Comparison of ENCODE assay signal across 34 cellular contexts in the genomic region with DNA sequence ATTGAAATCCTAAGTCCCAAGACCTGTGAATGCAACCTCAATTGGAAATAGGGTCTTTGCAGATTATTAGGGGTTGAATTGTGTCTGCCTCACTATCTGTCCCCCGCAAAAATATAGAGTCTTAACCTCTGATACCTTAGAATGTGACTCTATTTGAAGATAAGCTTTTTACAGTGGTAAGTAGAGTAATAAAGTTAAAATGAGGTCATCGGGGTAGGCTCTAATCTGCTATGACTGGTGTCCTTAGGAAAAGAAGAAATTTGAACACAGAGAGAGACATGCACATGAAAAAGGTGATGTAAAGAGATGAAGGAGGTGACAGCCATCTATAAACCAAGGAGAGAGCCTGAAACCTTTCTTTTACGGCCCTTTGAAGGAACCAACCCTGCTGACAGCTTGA.
"Had no signal": no experiment of that assay in that cellular context is flagged by ENCODE, and none has a peak within 500 bp of the region (broad histone marks: within the 10 kb centered on the region; RNA-seq: fewer than 3 reads in every experiment).

No MANE protein-coding gene starts in this region.

- H3K27me3 ChIP-seq: body of pancreas, brain microvascular endothelial cell, breast epithelium had no signal

- DNase-seq: activated B cell treated with CpG ODN at 0.5 μM for 24 hours; activated CD4-positive, alpha-beta memory T cell treated with anti-CD3 and anti-CD28 coated beads for 36 hours; activated CD4-positive, alpha-beta T cell treated with anti-CD3 and anti-CD28 coated beads for 4 hours; activated CD4-positive, alpha-beta T cell treated with anti-CD3 and anti-CD28 coated beads, Interleukin-2, amount 10 ng/mL, durations not matched to agents 24 days and 14 days; activated CD4-positive, alpha-beta T cell treated with anti-CD3 and anti-CD28 coated beads, Interleukin-2, amount 50 U/mL, for 1 hour; activated CD4-positive, alpha-beta T cell treated with anti-CD3 and anti-CD28 coated beads, Interleukin-2, amount 50 U/mL, for 4 hours; activated CD4-positive, CD25-positive, alpha-beta regulatory T cell treated with anti-CD3 and anti-CD28 coated beads, Interleukin-2, amount 50 U/mL, for 72 hours; activated CD8-positive, alpha-beta memory T cell treated with anti-CD3 and anti-CD28 coated beads, Interleukin-2, amount 50 U/mL, for 4 hours; activated CD8-positive, alpha-beta T cell treated with anti-CD3 and anti-CD28 coated beads for 36 hours; activated effector memory CD4-positive, alpha-beta T cell treated with anti-CD3 and anti-CD28 coated beads, Interleukin-2, amount 50 U/mL, for 16 hours; activated gamma-delta T cell treated with Interleukin-2 at 50 U/mL for 16 hours; activated naive CD4-positive, alpha-beta T cell; activated naive CD4-positive, alpha-beta T cell treated with anti-CD3 and anti-CD28 coated beads for 36 hours; activated naive CD4-positive, alpha-beta T cell treated with anti-CD3 and anti-CD28 coated beads, Interleukin-2, amount 50 U/mL, for 16 hours; activated naive CD8-positive, alpha-beta T cell treated with anti-CD3 and anti-CD28 coated beads for 36 hours; activated T-cell treated with anti-CD3 and anti-CD28 coated beads for 4 hours; activated T-cell treated with anti-CD3 and anti-CD28 coated beads, Interleukin-2, amount 50 U/mL, for 1 hour; activated T-cell treated with anti-CD3 and anti-CD28 coated beads, Interleukin-2, amount 50 U/mL, for 4 hours; adrenal gland; amniotic stem cell; aorta; body of pancreas; brain microvascular endothelial cell; central memory CD4-positive, alpha-beta T cell; T-helper 2 cell; T-helper 9 cell had no signal

- H3K4me3 ChIP-seq: adrenal gland, body of pancreas, breast epithelium had no signal

- H3K4me1 Mint-ChIP-seq: activated B cell treated with CpG ODN at 0.5 μM for 24 hours; activated CD4-positive, alpha-beta T cell treated with anti-CD3 and anti-CD28 coated beads, Interleukin-2, amount 10 ng/mL, durations not matched to agents 24 days and 14 days; activated naive CD8-positive, alpha-beta T cell treated with anti-CD3 and anti-CD28 coated beads for 36 hours; activated T-helper 17 cell treated with anti-CD3 and anti-CD28 coated beads, Interleukin-2, amount 50 U/mL, for 72 hours had no signal

- H3K4me1 ChIP-seq: adrenal gland, body of pancreas, breast epithelium had no signal

- H3K9me3 ChIP-seq: adrenal gland, body of pancreas had no signal

- H3K36me3 ChIP-seq: adrenal gland, brain microvascular endothelial cell, breast epithelium had no signal

- H3K27ac Mint-ChIP-seq: activated B cell treated with CpG ODN at 0.5 μM for 24 hours; activated CD4-positive, alpha-beta memory T cell treated with anti-CD3 and anti-CD28 coated beads for 36 hours; activated CD4-positive, alpha-beta T cell treated with anti-CD3 and anti-CD28 coated beads, Interleukin-2, amount 10 ng/mL, durations not matched to agents 24 days and 14 days; activated CD8-positive, alpha-beta T cell treated with anti-CD3 and anti-CD28 coated beads for 36 hours; activated naive CD4-positive, alpha-beta T cell treated with anti-CD3 and anti-CD28 coated beads for 36 hours; activated naive CD4-positive, alpha-beta T cell treated with anti-CD3 and anti-CD28 coated beads, Interleukin-2, amount 50 U/mL, for 72 hours; activated naive CD8-positive, alpha-beta T cell treated with anti-CD3 and anti-CD28 coated beads for 36 hours; activated T-cell treated with anti-CD3 and anti-CD28 coated beads, Interleukin-2, amount 50 U/mL, for 72 hours; activated T-helper 1 cell treated with anti-CD3 and anti-CD28 coated beads, Interleukin-12 subunit alpha, Interleukin-12 subunit beta, Interleukin-2, Interleukin-4 antibody, amounts not matched to agents 30 ng/mL and 10 ng/mL and 1 ng/mL, durations not matched to agents 14 hours and 24 hours and 36 hours; activated T-helper 17 cell treated with anti-CD3 and anti-CD28 coated beads, Interleukin-2, amount 50 U/mL, for 72 hours; T-helper 1 cell treated with Interleukin-12 subunit alpha and Interleukin-12 subunit beta and Interleukin-4 antibody, amounts not matched to agents 30 μg/mL and 1 μg/mL, for 36 hours; T-helper 2 cell treated with Interferon-gamma antibody and Interleukin-4, amounts not matched to agents 5 μg/mL and 100 μg/mL, for 36 hours had no signal

- H3K9me3 Mint-ChIP-seq: activated B cell treated with CpG ODN at 0.5 μM for 24 hours; activated CD4-positive, alpha-beta memory T cell treated with anti-CD3 and anti-CD28 coated beads for 36 hours; activated CD8-positive, alpha-beta T cell treated with anti-CD3 and anti-CD28 coated beads for 36 hours; activated naive CD4-positive, alpha-beta T cell treated with anti-CD3 and anti-CD28 coated beads for 36 hours; activated T-cell treated with anti-CD3 and anti-CD28 coated beads, Interleukin-2, amount 50 U/mL, for 4 hours; T-helper 2 cell treated with Interferon-gamma antibody and Interleukin-4, amounts not matched to agents 5 μg/mL and 100 μg/mL, for 36 hours had no signal

- H3K27ac ChIP-seq: adrenal gland, body of pancreas, brain microvascular endothelial cell, breast epithelium, VCaP had no signal

- H3K4me3 Mint-ChIP-seq: activated B cell treated with CpG ODN at 0.5 μM for 24 hours; activated CD4-positive, alpha-beta memory T cell treated with anti-CD3 and anti-CD28 coated beads for 36 hours; activated CD4-positive, alpha-beta T cell treated with anti-CD3 and anti-CD28 coated beads, Interleukin-2, amount 10 ng/mL, durations not matched to agents 24 days and 14 days; activated CD8-positive, alpha-beta T cell treated with anti-CD3 and anti-CD28 coated beads for 36 hours; activated naive CD4-positive, alpha-beta T cell treated with anti-CD3 and anti-CD28 coated beads for 36 hours; activated naive CD8-positive, alpha-beta T cell treated with anti-CD3 and anti-CD28 coated beads for 36 hours; activated T-cell treated with anti-CD3 and anti-CD28 coated beads, Interleukin-2, amount 50 U/mL, for 4 hours; activated T-cell treated with anti-CD3 and anti-CD28 coated beads, Interleukin-2, amount 50 U/mL, for 72 hours; activated T-helper 1 cell treated with anti-CD3 and anti-CD28 coated beads, Interleukin-12 subunit alpha, Interleukin-12 subunit beta, Interleukin-2, Interleukin-4 antibody, amounts not matched to agents 30 ng/mL and 10 ng/mL and 1 ng/mL, durations not matched to agents 14 hours and 24 hours and 36 hours; activated T-helper 17 cell treated with anti-CD3 and anti-CD28 coated beads, Interleukin-2, amount 50 U/mL, for 72 hours; T-helper 1 cell treated with Interleukin-12 subunit alpha and Interleukin-12 subunit beta and Interleukin-4 antibody, amounts not matched to agents 30 μg/mL and 1 μg/mL, for 36 hours; T-helper 2 cell treated with Interferon-gamma antibody and Interleukin-4, amounts not matched to agents 5 μg/mL and 100 μg/mL, for 36 hours had no signal

- ATAC-seq: activated CD8-positive, alpha-beta T cell treated with anti-CD3 and anti-CD28 coated beads for 36 hours; body of pancreas had no signal

- H3K36me3 Mint-ChIP-seq: activated naive CD4-positive, alpha-beta T cell treated with anti-CD3 and anti-CD28 coated beads, Interleukin-2, amount 50 U/mL, for 72 hours; activated naive CD8-positive, alpha-beta T cell treated with anti-CD3 and anti-CD28 coated beads for 36 hours had no signal
